ENCODE assay signal across 24 cellular contexts in the genomic region with DNA sequence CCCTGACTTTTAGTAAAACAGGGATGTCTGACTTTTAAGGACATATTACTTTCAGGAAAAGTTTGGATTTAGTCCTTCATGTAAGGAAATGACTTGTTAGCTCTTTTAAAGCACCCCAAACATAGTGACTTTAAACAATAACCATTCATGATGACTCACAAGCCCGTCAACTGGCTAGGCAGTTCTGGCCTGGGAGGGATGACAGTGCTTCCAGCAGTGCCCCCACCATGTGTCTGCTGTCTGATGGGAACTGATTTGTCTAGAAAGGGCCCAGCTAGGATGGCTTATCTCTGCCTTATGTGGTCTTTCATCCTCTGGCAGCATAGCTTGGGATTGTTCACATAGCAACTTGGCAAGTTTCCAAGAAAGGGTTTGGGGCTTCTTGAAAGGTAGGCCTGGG.
DNase-seq lines count a peak whose midpoint lies in the region; ATAC-seq, FAIRE-seq and TF ChIP-seq lines count a peak whose summit lies in the region.
"Had no signal": no experiment of that assay in that cellular context is flagged by ENCODE, and none has a peak within 500 bp of the region (broad histone marks: within the 10 kb centered on the region; RNA-seq: fewer than 3 reads in every experiment).

No MANE protein-coding gene starts in this region.

- H2AK5ac ChIP-seq in neuronal stem cell (ENCODE audit: low read depth, low read length) = no peak overlapping the region

- H3K14ac ChIP-seq in neuronal stem cell (ENCODE audit: low read length) = no peak overlapping the region

- H3K27me3 ChIP-seq in MG63 = no peaks in the 10 kb centered on the region
- H3K27me3 ChIP-seq in astrocyte (ENCODE audit: insufficient read depth, low read length) = peaks cover 1% of the 10 kb centered on the region
- H3K27me3 ChIP-seq in small intestine (ENCODE audit: control insufficient read depth in 2 of 2, insufficient read depth in 2 of 2, low read length in 2 of 2) = no peaks in the 10 kb centered on the region
- H3K27me3 ChIP-seq in neuronal stem cell (ENCODE audit: control insufficient read depth in 3 of 3, insufficient read depth in 3 of 3, low read depth in 1 of 3, low read length in 3 of 3) = no peaks in the 10 kb centered on the region

- H3K4me3 Mint-ChIP-seq in astrocyte (ENCODE audit: unreplicated experiment) = no peak overlapping the region
- H3K4me3 Mint-ChIP-seq: activated CD4-positive, alpha-beta memory T cell treated with anti-CD3 and anti-CD28 coated beads for 36 hours; GM23338; memory B cell; naive thymus-derived CD4-positive, alpha-beta T cell had no signal

- H3K4ac ChIP-seq in neuronal stem cell (ENCODE audit: low read length) = no peak overlapping the region

- no peak overlapping the region for H3K27ac ChIP-seq in astrocyte (ENCODE audit: low read depth, low read length)
- H3K27ac ChIP-seq in small intestine (ENCODE audit: low read depth in 1 of 2, low read length in 1 of 2) = no peak overlapping the region
- H3K27ac ChIP-seq in neuronal stem cell (replicated peaks; ENCODE audit: low read length) = no peak overlapping the region
- H3K27ac ChIP-seq: A549, C4-2B, epithelial cell of prostate had no signal

- 50 to 61% (median 50%) methylated on average over 1 of the region's 1 CpG for WGBS in small intestine, 3 donors
- no CpG with 5 or more reads among the region's 1 CpG for WGBS in neuronal stem cell (ENCODE audit: extremely low coverage in 2 of 2, insufficient read length in 2 of 2, insufficient replicate concordance in 1 of 2), 2 donors

- DNase-seq in NCI-H1417 (lab: John Stamatoyannopoulos, UW) (peak in 2 of 3 experiments; percentile 4 to 37), NCI-H1417 treated with DMSO at 0.1 percent for 48 hours (lab: John Stamatoyannopoulos, UW) (no peak), MG63 (peak; percentile 12), astrocyte (ENCODE audit: low read depth) (peak; percentile 37), kidney tubule cell (ENCODE audit: low spot score) (peak; percentile 23), small intestine (no peak), neuronal stem cell (ENCODE audit: low spot score) (no peak)
- DNase-seq: activated CD4-positive, alpha-beta memory T cell treated with anti-CD3 and anti-CD28 coated beads for 36 hours; activated CD4-positive, CD25-positive, alpha-beta regulatory T cell; activated naive CD4-positive, alpha-beta T cell; activated T-cell treated with anti-CD3 and anti-CD28 coated beads for 4 hours; amniotic stem cell; central memory CD4-positive, alpha-beta T cell; Kasumi-1; naive thymus-derived CD4-positive, alpha-beta T cell; NCI-H1436 had no signal

- no peaks in the 10 kb centered on the region for H4K20me1 ChIP-seq in astrocyte (ENCODE audit: insufficient read depth, low read length)

- H3K27me3 Mint-ChIP-seq in astrocyte (ENCODE audit: low read depth, unreplicated experiment) = peaks cover 15% of the 10 kb centered on the region

- H3K9me3 ChIP-seq in MG63 (no peaks in the 10 kb centered on the region), astrocyte (ENCODE audit: insufficient read depth, low read depth, low read length) (peaks cover 3% of the 10 kb centered on the region), small intestine (ENCODE audit: control insufficient read depth, low read depth) (no peaks in the 10 kb centered on the region), neuronal stem cell (replicated peaks in 1 of 2; ENCODE audit: control insufficient read depth in 2 of 2, insufficient read depth in 1 of 2, low read depth in 1 of 2, low read length in 2 of 2) (peaks cover 0 to 7% of the 10 kb centered on the region in 2 donors)
- H3K9me3 ChIP-seq: A549 had no signal

- H4K91ac ChIP-seq in neuronal stem cell (ENCODE audit: low read depth, low read length, poor library complexity) = no peak overlapping the region

- H3K79me1 ChIP-seq in neuronal stem cell (ENCODE audit: low read depth, low read length) = no peaks in the 10 kb centered on the region

- H3K27ac Mint-ChIP-seq in astrocyte (ENCODE audit: unreplicated experiment) = no peak overlapping the region
- H3K27ac Mint-ChIP-seq: activated CD4-positive, alpha-beta memory T cell treated with anti-CD3 and anti-CD28 coated beads for 36 hours; GM23338; memory B cell; naive thymus-derived CD4-positive, alpha-beta T cell had no signal

- H3K79me2 ChIP-seq in astrocyte (ENCODE audit: insufficient read depth, low read length) = no peaks in the 10 kb centered on the region

- no peak overlapping the region for H3K23ac ChIP-seq in neuronal stem cell (ENCODE audit: low read depth, low read length, poor library complexity)

- peaks cover 7% of the 10 kb centered on the region for H3K4me1 ChIP-seq in astrocyte (ENCODE audit: insufficient read depth, low read length)
- no peaks in the 10 kb centered on the region for H3K4me1 ChIP-seq in small intestine (ENCODE audit: control insufficient read depth in 2 of 2, insufficient read depth in 1 of 2, low read depth in 1 of 2, low read length in 1 of 2)
- no peaks in the 10 kb centered on the region for H3K4me1 ChIP-seq in neuronal stem cell (ENCODE audit: control insufficient read depth in 2 of 2, insufficient read depth in 1 of 2, low read depth in 1 of 2, low read length in 2 of 2)
- H3K4me1 ChIP-seq: A549 had no signal

- H3K9me3 Mint-ChIP-seq in astrocyte (ENCODE audit: unreplicated experiment) = peaks cover 6% of the 10 kb centered on the region

- H3K4me1 Mint-ChIP-seq in astrocyte (ENCODE audit: low read depth, unreplicated experiment) = peaks cover 11% of the 10 kb centered on the region
- H3K4me1 Mint-ChIP-seq: GM23338; memory B cell; naive thymus-derived CD4-positive, alpha-beta T cell had no signal

- no peak overlapping the region for H2AFZ ChIP-seq in astrocyte (ENCODE audit: low read depth, low read length)
- H2AFZ ChIP-seq in neuronal stem cell (ENCODE audit: low read length) = no peak overlapping the region
- H2AFZ ChIP-seq: GM23338 had no signal

- no peak for ATAC-seq in HG03045 (IDR thresholded peaks at IDR 0.05; ENCODE audit: unreplicated experiment)
- ATAC-seq: A549; GM23338; naive thymus-derived CD4-positive, alpha-beta T cell had no signal

- no peak overlapping the region for H4K8ac ChIP-seq in neuronal stem cell (ENCODE audit: low read depth, low read length)

- H3K18ac ChIP-seq in neuronal stem cell (ENCODE audit: low read length) = no peak overlapping the region

- H2BK15ac ChIP-seq in neuronal stem cell (ENCODE audit: low read length) = no peak overlapping the region

- H2BK5ac ChIP-seq in neuronal stem cell (ENCODE audit: low read length) = no peak overlapping the region

- H3K36me3 ChIP-seq in MG63 (no peaks in the 10 kb centered on the region), astrocyte (ENCODE audit: insufficient read depth, low read length) (no peaks in the 10 kb centered on the region), small intestine (ENCODE audit: control insufficient read depth in 2 of 2, insufficient read depth in 2 of 2, low read length in 2 of 2) (no peaks in the 10 kb centered on the region), neuronal stem cell (replicated peaks in 1 of 2; ENCODE audit: control insufficient read depth in 2 of 2, insufficient read depth in 2 of 2, low read length in 2 of 2) (no peaks in the 10 kb centered on the region)

- H3K4me2 ChIP-seq in astrocyte (ENCODE audit: low read length) (peak overlapping the region; percentile 23), neuronal stem cell (ENCODE audit: insufficient read depth, low read length, poor library complexity, severe bottlenecking) (no peak overlapping the region)
- H3K4me2 ChIP-seq: A549, GM23338 had no signal

- H2BK12ac ChIP-seq in neuronal stem cell (ENCODE audit: low read length) = no peak overlapping the region

- no peak overlapping the region for H3K4me3 ChIP-seq in MG63
- H3K4me3 ChIP-seq in astrocyte (ENCODE audit: insufficient read depth, low read depth, low read length) = no peak overlapping the region
- H3K4me3 ChIP-seq in small intestine (ENCODE audit: low read depth in 1 of 2, low read length in 2 of 2) = no peak overlapping the region
- no peak overlapping the region for H3K4me3 ChIP-seq in neuronal stem cell (ENCODE audit: low read length in 2 of 2)
- H3K4me3 ChIP-seq: A549, GM23338 had no signal

- TF ChIP-seq CTCF in astrocyte (IDR thresholded peaks at IDR 0.05; ENCODE audit: insufficient read depth, low read depth, low read length) = no peak

- H2BK120ac ChIP-seq in neuronal stem cell (ENCODE audit: low read depth, low read length) = no peak overlapping the region

- no peaks in the 10 kb centered on the region for H3K36me3 Mint-ChIP-seq in astrocyte (ENCODE audit: low read depth, unreplicated experiment)
- H3K36me3 Mint-ChIP-seq: activated CD4-positive, alpha-beta memory T cell treated with anti-CD3 and anti-CD28 coated beads for 36 hours; memory B cell had no signal

- FAIRE-seq in astrocyte (lab: Jason Lieb, UNC) (no peak), small intestine (lab: Jason Lieb, UNC) (no peak)
- FAIRE-seq: A549, RCC 7860, urothelium cell line had no signal

- H3K9ac ChIP-seq in astrocyte (ENCODE audit: low read length) = no peak overlapping the region
- H3K9ac ChIP-seq in neuronal stem cell (ENCODE audit: low read depth, low read length, poor library complexity) = no peak overlapping the region

Comparison
In these comparisons a context has a peak if more than half of its experiments do, and no peak if none do; other contexts are left out.
1. DNase-seq: peak in NCI-H1417 (2 of 3), MG63 (single experiment), astrocyte (single experiment) and kidney tubule cell (single experiment); none in NCI-H1417 treated with DMSO at 0.1 percent for 48 hours (single experiment), small intestine (single experiment) and neuronal stem cell (single experiment).